Comparison of ENCODE assay signal across 17 cellular contexts in genomic region chr4:113960684-113961321, GRCh38. TPM values are rescaled to one million over a fixed set of nuclear protein-coding genes. Genes with fewer than 3 reads are reported as not detected.
DNase-seq lines count a peak whose midpoint lies in the region; ATAC-seq and TF ChIP-seq lines count a peak whose summit lies in the region.
"Had no signal": no experiment of that assay in that cellular context is flagged by ENCODE, and none has a peak within 500 bp of the region (broad histone marks: within the 10 kb centered on the region; RNA-seq: fewer than 3 reads in every experiment).

No MANE protein-coding gene starts in this region.

- TF ChIP-seq CTCF in AG04450 (IDR thresholded peaks at IDR 0.05; ENCODE audit: low read depth, low read length) (no peak), esophagus muscularis mucosa (IDR thresholded peaks at IDR 0.05) (no peak)

- H3K36me3 ChIP-seq in esophagus muscularis mucosa (no peaks in the 10 kb centered on the region), rectal smooth muscle tissue (ENCODE audit: control insufficient read depth, insufficient read depth, low read length) (no peaks in the 10 kb centered on the region)
- H3K36me3 ChIP-seq: vagina had no signal

- POLR2A ChIA-PET in AG04450 (lab: Yijun Ruan, JAX): interaction anchor here (0.9 kb wide), 1 partner anchor 55 kb away, joined by 4 read pairs; no protein-coding TSS in a partner anchor

- CTCF ChIA-PET in AG04450 (lab: Charles Lee): interaction anchor here (0.8 to 1.7 kb wide), 3 partner anchors 19 to 424 kb away, joined by 3 to 7 read pairs (median 3); partner anchors contain the start of gene ARSJ

- intact Hi-C loops in esophagus muscularis mucosa (cut with DNase I) (loop anchor here (10.0 kb wide), 1 partner anchor 496 kb away; no protein-coding TSS in a partner anchor), posterior cingulate gyrus (cut with DNase I) (no loop called here)

- ATAC-seq in GM19397 (IDR thresholded peaks at IDR 0.05; ENCODE audit: unreplicated experiment) (no peak), GM18867 (IDR thresholded peaks at IDR 0.05; ENCODE audit: unreplicated experiment) (no peak)
- ATAC-seq: stimulated activated naive CD8-positive, alpha-beta T cell treated with anti-CD3 and anti-CD28 coated beads, Interleukin-15, Interleukin-2, amounts not matched to agents 100 U/mL and 50 U/mL, for 24 hours had no signal

- no peak overlapping the region for H3K9ac ChIP-seq in rectal smooth muscle tissue (ENCODE audit: low read length)

- H3K4me3 ChIP-seq in AG04450 (ENCODE audit: low read depth, low read length): no peak overlapping the region
- H3K4me3 ChIP-seq in esophagus muscularis mucosa: no peak overlapping the region
- H3K4me3 ChIP-seq in rectal smooth muscle tissue (ENCODE audit: low read length): no peak overlapping the region
- H3K4me3 ChIP-seq: vagina had no signal

- TF ChIP-seq EP300 in esophagus muscularis mucosa (IDR thresholded peaks at IDR 0.05): no peak

- H3K27me3 ChIP-seq in AG04450 (ENCODE audit: control insufficient read depth, insufficient read depth, low read length): no peaks in the 10 kb centered on the region
- H3K27me3 ChIP-seq in esophagus muscularis mucosa: no peaks in the 10 kb centered on the region
- H3K27me3 ChIP-seq in rectal smooth muscle tissue (ENCODE audit: control insufficient read depth, insufficient read depth, low read length): no peaks in the 10 kb centered on the region
- H3K27me3 ChIP-seq: vagina had no signal

- H3K4me1 ChIP-seq in esophagus muscularis mucosa (peaks cover 0 to 69% (median 60%) of the 10 kb centered on the region in 4 donors), rectal smooth muscle tissue (ENCODE audit: control insufficient read depth, insufficient read depth, low read length) (peaks cover 15% of the 10 kb centered on the region)

- TF ChIP-seq POLR2A in esophagus muscularis mucosa (IDR thresholded peaks at IDR 0.05; ENCODE audit: low read depth): no peak

- peak overlapping the region; percentile 77 for H3K27ac ChIP-seq in AG04450 (ENCODE audit: low read depth, low read length)
- peak overlapping the region; percentile 50 to 76 (median 66) for H3K27ac ChIP-seq in esophagus muscularis mucosa (replicated peaks in 1 of 4)
- peak overlapping the region; percentile 7 for H3K27ac ChIP-seq in rectal smooth muscle tissue (ENCODE audit: low read depth, low read length)

- DNase-seq in AG04450 (ENCODE audit: low read depth, low spot score) (no peak), NCI-H748 (lab: John Stamatoyannopoulos, UW; ENCODE audit: unreplicated experiment) (peak; percentile 65), esophagus muscularis mucosa (ENCODE audit: extremely low spot score) (no peak), GM03348 (ENCODE audit: low spot score) (no peak), posterior cingulate gyrus (no peak)
- DNase-seq: activated CD4-positive, alpha-beta T cell treated with anti-CD3 and anti-CD28 coated beads for 4 hours; activated gamma-delta T cell; amygdala; MV-4-11; nephron progenitor cell; OCI-M1; stimulated activated naive CD8-positive, alpha-beta T cell treated with anti-CD3 and anti-CD28 coated beads, Interleukin-15, Interleukin-2, amounts not matched to agents 100 U/mL and 50 U/mL, for 24 hours had no signal

- no peaks in the 10 kb centered on the region for H3K9me3 ChIP-seq in AG04450 (ENCODE audit: control insufficient read depth, insufficient read depth, low read length)
- H3K9me3 ChIP-seq in esophagus muscularis mucosa: no peaks in the 10 kb centered on the region
- H3K9me3 ChIP-seq: vagina had no signal

- WGBS in esophagus muscularis mucosa: 65% methylated on average over 3 of the region's 3 CpGs

RNA-seq across cellular contexts. Expression of gene ARSJ, which starts 18.6 kb away (rescaled TPM):
- 43.8 and 47.9 TPM in 2 replicates for polyA plus RNA-seq in AG04450 (2011; rRNA removed)
- polyA minus RNA-seq in AG04450 (2011; rRNA and poly(A)+ RNA removed): 48.5 and 58.3 TPM in 2 replicates
- total RNA-seq in esophagus muscularis mucosa: 10 to 100 TPM; 18.1 to 26.0 (median 21.2) TPM
- polyA plus RNA-seq: IgD-negative memory B cell had no signal

Comparison
In these comparisons a context has a peak if more than half of its experiments do, and no peak if none do; other contexts are left out.
1. H3K27ac ChIP-seq: peak in every context shown above with its lines; median percentile 77 in AG04450; 66 in esophagus muscularis mucosa; 7 in rectal smooth muscle tissue.